23 cellular contexts compared by ENCODE assay signal in genomic region chr10:49651039-49651835, GRCh38. TPM values are rescaled to one million over a fixed set of nuclear protein-coding genes. Genes with fewer than 3 reads are reported as not detected.
"Had no signal": no experiment of that assay in that cellular context is flagged by ENCODE, and none has a peak within 500 bp of the region (broad histone marks: within the 10 kb centered on the region; RNA-seq: fewer than 3 reads in every experiment).

No MANE protein-coding gene starts in this region.

- H3K27ac Mint-ChIP-seq: activated naive CD8-positive, alpha-beta T cell treated with anti-CD3 and anti-CD28 coated beads for 36 hours; stimulated activated effector memory CD8-positive, alpha-beta T cell treated with anti-CD3 and anti-CD28 coated beads, Interleukin-12 subunit alpha, Interleukin-12 subunit beta, amount 100 ng/mL, for 72 hours had no signal

- H3K36me3 Mint-ChIP-seq: activated naive CD8-positive, alpha-beta T cell treated with anti-CD3 and anti-CD28 coated beads for 36 hours; neural progenitor cell; stimulated activated effector memory CD8-positive, alpha-beta T cell treated with anti-CD3 and anti-CD28 coated beads, Interleukin-12 subunit alpha, Interleukin-12 subunit beta, amount 100 ng/mL, for 72 hours had no signal

- ATAC-seq: left ventricle myocardium superior; right lobe of liver; stimulated activated effector memory CD8-positive, alpha-beta T cell treated with anti-CD3 and anti-CD28 coated beads, Interleukin-12 subunit alpha, Interleukin-12 subunit beta, amount 100 ng/mL, for 72 hours; upper lobe of right lung had no signal

- DNase-seq: activated CD4-positive, alpha-beta T cell treated with anti-CD3 and anti-CD28 coated beads, Interleukin-2, amount 50 U/mL, for 1 hour; activated CD4-positive, CD25-positive, alpha-beta regulatory T cell; activated naive CD4-positive, alpha-beta T cell; activated naive CD8-positive, alpha-beta T cell treated with anti-CD3 and anti-CD28 coated beads for 36 hours; amniotic stem cell; erythroblast; left ventricle myocardium superior; naive B cell; ovary; stimulated activated CD4-positive, alpha-beta T cell treated with anti-CD3 and anti-CD28 coated beads, Interleukin-4, amount 100 ng/mL, for 24 hours; T1000; testis; upper lobe of right lung had no signal

- H3K9me3 Mint-ChIP-seq: activated naive CD8-positive, alpha-beta T cell treated with anti-CD3 and anti-CD28 coated beads for 36 hours; neural progenitor cell; stimulated activated effector memory CD8-positive, alpha-beta T cell treated with anti-CD3 and anti-CD28 coated beads, Interleukin-12 subunit alpha, Interleukin-12 subunit beta, amount 100 ng/mL, for 72 hours had no signal

- H3K4me3 Mint-ChIP-seq: activated naive CD8-positive, alpha-beta T cell treated with anti-CD3 and anti-CD28 coated beads for 36 hours; naive B cell; neural progenitor cell; stimulated activated effector memory CD8-positive, alpha-beta T cell treated with anti-CD3 and anti-CD28 coated beads, Interleukin-12 subunit alpha, Interleukin-12 subunit beta, amount 100 ng/mL, for 72 hours had no signal

RNA-seq across cellular contexts. Expression of gene C10orf53, which starts 28.2 kb away (rescaled TPM):
- total RNA-seq: activated naive CD8-positive, alpha-beta T cell treated with anti-CD3 and anti-CD28 coated beads for 36 hours; cardiac muscle cell; frontal cortex; kidney epithelial cell; left ventricle myocardium superior; mononuclear cell; ovary; pulmonary artery endothelial cell; right lobe of liver; smooth muscle cell; T-helper 1 cell treated with Interleukin-12 subunit alpha and Interleukin-12 subunit beta and Interleukin-4 antibody, amounts not matched to agents 30 ng/mL and 1 ng/mL, for 36 hours; upper lobe of right lung had no signal

RNA-seq across cellular contexts. Expression of gene CHAT, which starts 37.4 kb away (rescaled TPM):
- total RNA-seq: activated naive CD8-positive, alpha-beta T cell treated with anti-CD3 and anti-CD28 coated beads for 36 hours; cardiac muscle cell; frontal cortex; kidney epithelial cell; left ventricle myocardium superior; mononuclear cell; ovary; pulmonary artery endothelial cell; right lobe of liver; smooth muscle cell; T-helper 1 cell treated with Interleukin-12 subunit alpha and Interleukin-12 subunit beta and Interleukin-4 antibody, amounts not matched to agents 30 ng/mL and 1 ng/mL, for 36 hours; upper lobe of right lung had no signal

RNA-seq across cellular contexts. Expression of gene SLC18A3, which starts 41.1 kb away (rescaled TPM):
- total RNA-seq: activated naive CD8-positive, alpha-beta T cell treated with anti-CD3 and anti-CD28 coated beads for 36 hours; cardiac muscle cell; kidney epithelial cell; left ventricle myocardium superior; ovary; pulmonary artery endothelial cell; right lobe of liver; smooth muscle cell; T-helper 1 cell treated with Interleukin-12 subunit alpha and Interleukin-12 subunit beta and Interleukin-4 antibody, amounts not matched to agents 30 ng/mL and 1 ng/mL, for 36 hours; testis; upper lobe of right lung had no signal
